9 cellular contexts compared by ENCODE assay signal in genomic region chr18:21243041-21243431, GRCh38. TPM values are rescaled to one million over a fixed set of nuclear protein-coding genes. Genes with fewer than 3 reads are reported as not detected.
A peak's percentile ranks its signal among the peaks of the same experiment; 100 is the strongest.
DNase-seq lines count a peak whose midpoint lies in the region; ATAC-seq and TF ChIP-seq lines count a peak whose summit lies in the region.
"Had no signal": no experiment of that assay in that cellular context is flagged by ENCODE, and none has a peak within 500 bp of the region (broad histone marks: within the 10 kb centered on the region; RNA-seq: fewer than 3 reads in every experiment).

No MANE protein-coding gene starts in this region.

- H3K27ac ChIP-seq in brain microvascular endothelial cell (no peak overlapping the region), left lung (no peak overlapping the region), tibial artery (peak overlapping the region; percentile 82 to 84)

- peaks cover 56% of the 10 kb centered on the region for H3K27me3 Mint-ChIP-seq in activated CD4-positive, alpha-beta T cell treated with anti-CD3 and anti-CD28 coated beads, Interleukin-2, amount 10 ng/mL, durations not matched to agents 24 days and 14 days

- TF ChIP-seq CTCF in brain microvascular endothelial cell (IDR thresholded peaks at IDR 0.05; ENCODE audit: low read depth, low read length, missing control alignments): no peak
- TF ChIP-seq CTCF in left lung (IDR thresholded peaks at IDR 0.05): no peak
- no peak for TF ChIP-seq CTCF in tibial artery (IDR thresholded peaks at IDR 0.05)

- no peaks in the 10 kb centered on the region for H3K9me3 Mint-ChIP-seq in activated CD4-positive, alpha-beta T cell treated with anti-CD3 and anti-CD28 coated beads, Interleukin-2, amount 10 ng/mL, durations not matched to agents 24 days and 14 days

- ATAC-seq in left lung: no peak

- H3K36me3 ChIP-seq in brain microvascular endothelial cell (replicated peaks) (no peaks in the 10 kb centered on the region), left lung (no peaks in the 10 kb centered on the region), tibial artery (no peaks in the 10 kb centered on the region)

- H3K4me1 Mint-ChIP-seq in activated CD4-positive, alpha-beta T cell treated with anti-CD3 and anti-CD28 coated beads, Interleukin-2, amount 10 ng/mL, durations not matched to agents 24 days and 14 days: no peaks in the 10 kb centered on the region

- in situ Hi-C loops in brain microvascular endothelial cell (cut with HindIII; ENCODE audit: low pct_ligation_motif_present, low sequenced_read_pairs): no loop called here

- no peak overlapping the region for H3K27ac Mint-ChIP-seq in activated CD4-positive, alpha-beta T cell treated with anti-CD3 and anti-CD28 coated beads, Interleukin-2, amount 10 ng/mL, durations not matched to agents 24 days and 14 days

- peak overlapping the region; percentile 51 for H3K4me3 Mint-ChIP-seq in activated CD4-positive, alpha-beta T cell treated with anti-CD3 and anti-CD28 coated beads, Interleukin-2, amount 10 ng/mL, durations not matched to agents 24 days and 14 days

- H3K9me3 ChIP-seq in left lung (no peaks in the 10 kb centered on the region), tibial artery (no peaks in the 10 kb centered on the region)

- peaks cover 41% of the 10 kb centered on the region for H3K27me3 ChIP-seq in brain microvascular endothelial cell (replicated peaks)
- peaks cover 40 to 74% of the 10 kb centered on the region in 2 donors for H3K27me3 ChIP-seq in left lung
- peaks cover 0 to 5% of the 10 kb centered on the region in 2 donors for H3K27me3 ChIP-seq in tibial artery

- H3K4me3 ChIP-seq in brain microvascular endothelial cell (ENCODE audit: low read depth, low read length) (peak overlapping the region; percentile 46), left lung (peak overlapping the region; percentile 34 to 41), tibial artery (peak overlapping the region; percentile 77 to 90)

- no peak for DNase-seq in activated CD4-positive, alpha-beta T cell treated with anti-CD3 and anti-CD28 coated beads, Interleukin-2, amount 10 ng/mL, durations not matched to agents 24 days and 14 days
- DNase-seq in activated CD4-positive, alpha-beta T cell treated with anti-CD3 and anti-CD28 coated beads for 48 hours: no peak
- DNase-seq in brain microvascular endothelial cell (no peak), left lung (no peak), tibial artery (no peak), LoVo (ENCODE audit: low spot score) (no peak), HCEC 1CT (no peak)
- no peak for DNase-seq in activated CD4-positive, CD25-positive, alpha-beta regulatory T cell (lab: John Stamatoyannopoulos, UW)
- DNase-seq: DND-41 had no signal

- H3K4me1 ChIP-seq in left lung: peaks cover 14 to 21% of the 10 kb centered on the region in 2 donors
- H3K4me1 ChIP-seq in tibial artery: peaks cover 0 to 25% (median 18%) of the 10 kb centered on the region in 4 donors

- intact Hi-C loops in activated CD4-positive, alpha-beta T cell treated with anti-CD3 and anti-CD28 coated beads, Interleukin-2, amount 10 ng/mL, durations not matched to agents 24 days and 14 days (cut with micrococcal nuclease): loop anchor here (5.0 kb wide), 1 partner anchor 924 kb away; the partner anchor contains the start of gene GATA6
- intact Hi-C loops in left lung (cut with DNase I) (no loop called here), tibial artery (cut with DNase I; ENCODE audit: low total_unique reads) (no loop called here)

- H3K36me3 Mint-ChIP-seq in activated CD4-positive, alpha-beta T cell treated with anti-CD3 and anti-CD28 coated beads, Interleukin-2, amount 10 ng/mL, durations not matched to agents 24 days and 14 days (ENCODE audit: low read depth): peaks cover 1% of the 10 kb centered on the region

RNA-seq across cellular contexts. Expression of gene GREB1L, which starts 1.0 kb away (rescaled TPM):
- total RNA-seq in activated CD4-positive, alpha-beta T cell treated with anti-CD3 and anti-CD28 coated beads, Interleukin-2, amount 10 ng/mL, durations not matched to agents 24 days and 14 days: not detected in 2 replicates
- total RNA-seq in left lung: under 1 TPM; 0.55 to 0.67 TPM

Comparison
In these comparisons a context has a peak if more than half of its experiments do, and no peak if none do; other contexts are left out.
1. H3K27ac ChIP-seq: peak in tibial artery (2 of 2); none in brain microvascular endothelial cell (single experiment) and left lung (0 of 2).
2. Peak in every context shown above with its lines, with median percentiles within 50 percentile points of each other: H3K4me3 ChIP-seq.